9 cellular contexts compared by ENCODE assay signal in the genomic region with DNA sequence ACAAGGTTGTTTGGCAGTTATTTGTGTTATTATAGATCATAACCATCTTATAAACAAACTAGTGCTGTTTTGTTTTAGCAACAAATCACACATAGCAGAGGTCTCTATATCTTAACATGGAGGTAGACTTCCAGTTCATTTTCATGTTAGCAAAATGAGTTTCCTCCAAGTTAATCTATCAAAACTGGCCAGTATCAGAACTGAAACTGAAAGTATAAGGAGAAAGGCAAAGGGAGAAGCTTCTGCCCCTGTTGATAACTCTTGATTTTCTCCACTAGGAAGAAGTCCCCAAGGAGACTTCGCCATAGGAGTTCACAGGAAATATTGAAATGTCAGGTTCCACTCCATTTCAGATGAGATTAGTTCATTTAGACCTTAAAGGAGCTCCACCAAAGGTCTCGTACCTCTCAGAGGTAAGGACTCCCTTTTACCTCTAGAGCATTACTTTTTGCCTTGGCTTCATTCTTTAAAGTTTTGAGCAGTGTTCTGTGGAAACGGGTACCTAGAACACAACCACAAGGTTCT. TPM values are rescaled to one million over a fixed set of nuclear protein-coding genes. Genes with fewer than 3 reads are reported as not detected.
DNase-seq lines count a peak whose midpoint lies in the region; ATAC-seq and TF ChIP-seq lines count a peak whose summit lies in the region.
"Had no signal": no experiment of that assay in that cellular context is flagged by ENCODE, and none has a peak within 500 bp of the region (broad histone marks: within the 10 kb centered on the region; RNA-seq: fewer than 3 reads in every experiment).

No MANE protein-coding gene starts in this region.

- peaks cover 10 to 35% (median 18%) of the 10 kb centered on the region in 4 donors for H3K36me3 ChIP-seq in stomach

- in situ Hi-C loops in G401 (cut with HindIII; ENCODE audit: low sequenced_read_pairs), result loop anchor here (5.0 to 10.0 kb wide), 2 partner anchors 57 to 75 kb away; no protein-coding TSS in a partner anchor

- DNase-seq in NOMO-1 treated with DMSO at 0.1 percent for 48 hours (lab: John Stamatoyannopoulos, UW; ENCODE audit: unreplicated experiment) (peak; percentile 46), NOMO-1 treated with dmso at 0.1 percent for 144 hours (lab: John Stamatoyannopoulos, UW; ENCODE audit: unreplicated experiment) (no peak), T-helper 17 cell (no peak), germinal center (ENCODE audit: low spot score) (peak; percentile 30), stomach (no peak), HUDEP-2 (lab: John Stamatoyannopoulos, UW; ENCODE audit: unreplicated experiment in 76 of 76) (no peak), G401 (ENCODE audit: low spot score) (no peak), left ventricle myocardium superior (no peak)

- ATAC-seq in T-helper 17 cell, result no peak
- no peak for ATAC-seq in left ventricle myocardium superior

- peaks cover 3% of the 10 kb centered on the region for H3K36me3 Mint-ChIP-seq in T-helper 17 cell (ENCODE audit: low read depth)

- no peak for TF ChIP-seq EP300 in stomach (IDR thresholded peaks at IDR 0.05)

- no peak for TF ChIP-seq POLR2A in stomach (IDR thresholded peaks at IDR 0.05)

- TF ChIP-seq CTCF in stomach (IDR thresholded peaks at IDR 0.05), result no peak

- H3K4me3 ChIP-seq in stomach, result peak overlapping the region in 3 of 4 donors; percentile 74 to 92 (median 86)

- H3K27ac Mint-ChIP-seq in T-helper 17 cell, result peak overlapping the region; percentile 71

- H3K9me3 ChIP-seq in T-helper 17 cell (ENCODE audit: control insufficient read depth, low read length, poor library complexity, severe bottlenecking) (no peaks in the 10 kb centered on the region), stomach (peaks cover 0 to 7% (median 3%) of the 10 kb centered on the region in 4 donors)

- H3K4me1 ChIP-seq in stomach, result peaks cover 6 to 34% (median 23%) of the 10 kb centered on the region in 4 donors

- peaks cover 21% of the 10 kb centered on the region for H3K4me1 Mint-ChIP-seq in T-helper 17 cell

- peak overlapping the region; percentile 85 for H3K4me3 Mint-ChIP-seq in T-helper 17 cell

- intact Hi-C loops in stomach (cut with DNase I; ENCODE audit: low total_unique reads) (no loop called here), left ventricle myocardium superior (cut with micrococcal nuclease) (no loop called here)

- peak overlapping the region in 2 of 5 donors; percentile 93 for H3K27ac ChIP-seq in stomach

- no peaks in the 10 kb centered on the region for H3K27me3 Mint-ChIP-seq in T-helper 17 cell

- WGBS in stomach, 5 donors, result 69 to 79% (median 74%) methylated on average over 3 of the region's 3 CpGs

- H3K27me3 ChIP-seq in stomach, result no peaks in the 10 kb centered on the region

RNA-seq across cellular contexts. Expression of a gene that starts 1.1 kb away (rescaled TPM):
- total RNA-seq in T-helper 17 cell (10 to 100 TPM; 15.8 to 16.5 TPM), stomach (10 to 100 TPM; 10.5 to 30.4 (median 23.2) TPM), left ventricle myocardium superior (28.5 TPM)
- 10 to 100 TPM; 13.9 to 17.3 (median 15.3) TPM for polyA plus RNA-seq in stomach
- 24.7 and 65.0 TPM in 2 replicates for total RNA-seq in G401 (2014; rRNA removed; shearing (Covaris generic))

RNA-seq across cellular contexts. Expression of a gene that starts 1.4 kb away (rescaled TPM):
- total RNA-seq in T-helper 17 cell (10 to 100 TPM; 32.2 to 33.4 TPM), stomach (100 to 1,000 TPM in 4 of 5 donors, 10 to 100 TPM in 1; 13.8 to 212 (median 124) TPM), left ventricle myocardium superior (18.6 TPM)
- 100 to 1,000 TPM in 1 of 3 donors, 10 to 100 TPM in 2; 51.9 to 103 (median 93.4) TPM for polyA plus RNA-seq in stomach
- 27.4 and 45.3 TPM in 2 replicates for total RNA-seq in G401 (2014; rRNA removed; shearing (Covaris generic))

RNA-seq across cellular contexts. Expression of a gene that starts 31.0 kb away (rescaled TPM):
- total RNA-seq in T-helper 17 cell, result 100 to 1,000 TPM; 110 to 121 TPM
- total RNA-seq in stomach, result 100 to 1,000 TPM in 2 of 5 donors, 10 to 100 TPM in 3; 41.5 to 196 (median 53.0) TPM
- polyA plus RNA-seq in stomach, result 10 to 100 TPM; 35.9 to 43.4 (median 40.3) TPM
- 48.7 and 64.5 TPM in 2 replicates for total RNA-seq in G401 (2014; rRNA removed; shearing (Covaris generic))
- 30.8 TPM for total RNA-seq in left ventricle myocardium superior

RNA-seq across cellular contexts. Expression of a gene that starts 39.0 kb away (rescaled TPM):
- total RNA-seq in T-helper 17 cell, result 10 to 100 TPM; 86.2 to 94.4 TPM
- total RNA-seq in stomach, result 10 to 100 TPM; 29.4 to 83.9 (median 36.2) TPM
- polyA plus RNA-seq in stomach, result 10 to 100 TPM; 71.9 to 78.2 (median 78.1) TPM
- 16.5 and 34.0 TPM in 2 replicates for total RNA-seq in G401 (2014; rRNA removed; shearing (Covaris generic))
- total RNA-seq in left ventricle myocardium superior, result 90.4 TPM

RNA-seq across cellular contexts. Expression of a gene that starts 48.0 kb away (rescaled TPM):
- total RNA-seq in T-helper 17 cell, result not detected
- not detected for total RNA-seq in stomach
- not detected for polyA plus RNA-seq in stomach
- total RNA-seq in G401 (2014; rRNA removed; shearing (Covaris generic)), result 1.5 TPM in 1 of 2 replicates, not detected in the other
- 2.1 TPM for total RNA-seq in left ventricle myocardium superior
- total RNA-seq: A172 had no signal

Comparison
In these comparisons a context has a peak if more than half of its experiments do, and no peak if none do; other contexts are left out.
1. DNase-seq: peak in NOMO-1 treated with DMSO at 0.1 percent for 48 hours (single experiment) and germinal center (single experiment); none in NOMO-1 treated with dmso at 0.1 percent for 144 hours (single experiment), T-helper 17 cell (0 of 3), stomach (single experiment), HUDEP-2 (0 of 76), G401 (single experiment) and left ventricle myocardium superior (single experiment).